8 cellular contexts compared by ENCODE assay signal in the genomic region with DNA sequence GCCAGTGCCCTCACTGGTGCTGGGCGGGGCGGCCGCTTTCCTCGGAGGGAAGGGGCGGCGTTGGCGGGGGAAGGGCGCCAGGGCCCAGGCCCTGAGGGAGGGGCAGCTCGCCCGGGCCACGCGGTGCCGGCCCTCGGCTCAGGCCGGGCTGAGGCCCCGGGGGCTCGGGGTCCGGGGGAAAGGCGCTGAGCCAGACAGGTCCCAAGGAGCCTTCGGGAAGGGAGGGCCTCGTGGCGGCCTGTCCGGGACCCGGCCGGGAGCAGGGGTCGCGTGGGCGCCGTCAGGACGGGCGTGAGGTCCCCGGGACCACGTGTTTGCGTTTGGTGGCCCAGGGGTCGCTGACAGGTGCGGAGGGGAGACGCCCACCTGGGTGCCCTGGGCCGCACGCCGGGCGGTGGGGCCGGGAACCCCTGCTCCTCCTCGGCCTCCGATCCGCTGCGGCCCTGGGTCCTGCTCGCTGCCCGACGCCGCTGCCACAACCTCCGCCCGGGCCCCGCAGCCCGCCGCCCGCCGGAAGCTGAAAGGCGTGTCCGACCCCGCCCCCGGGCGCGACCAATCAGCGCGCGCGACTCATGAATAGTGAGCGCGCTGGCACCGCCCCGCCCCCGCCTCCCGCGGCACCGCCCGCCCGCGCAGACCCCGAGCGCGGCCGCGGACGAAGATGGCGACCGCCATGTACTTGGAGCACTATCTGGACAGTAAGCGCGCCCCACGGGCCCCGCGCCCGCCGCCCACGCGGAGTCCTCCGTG. TPM values are rescaled to one million over a fixed set of nuclear protein-coding genes. Genes with fewer than 3 reads are reported as not detected.
DNase-seq lines count a peak whose midpoint lies in the region; ATAC-seq and TF ChIP-seq lines count a peak whose summit lies in the region.

A gene (plus strand): TSS at position 635 of the 750 bp plus-strand sequence. CDS start 27 bp downstream, at position 662.

- H3K27ac ChIP-seq in AG04450 (ENCODE audit: low read depth, low read length) (peak within 1 kb of the TSS; percentile 39), mammary epithelial cell (ENCODE audit: insufficient read depth, low read depth, low read length) (peak within 1 kb of the TSS; percentile 80)

- H3K4me1 ChIP-seq in mammary epithelial cell (ENCODE audit: insufficient read depth, low read length): peaks cover 13% of the 10 kb centered on the region

- H3K79me2 ChIP-seq in mammary epithelial cell (ENCODE audit: insufficient read depth, low read length): peaks cover 24% of the 10 kb centered on the region

- POLR2A ChIA-PET in AG04450 (lab: Yijun Ruan, JAX) (interaction anchor here (1.0 to 3.5 kb wide), 5 partner anchors 9 to 34 kb away, joined by 5 to 41 read pairs (median 17); a partner anchor contains a TSS), WTC11 (lab: Charles Lee) (interaction anchor here (1.0 to 3.0 kb wide), 3 partner anchors 14 to 386 kb away, joined by 3 to 28 read pairs (median 4); a partner anchor contains a TSS)

- CTCF ChIA-PET in AG04450 (lab: Charles Lee): interaction anchor here (0.6 to 1.9 kb wide), 3 partner anchors 13 to 193 kb away, joined by 3 to 9 read pairs (median 4); a partner anchor contains a TSS
- CTCF ChIA-PET in WTC11 (lab: Charles Lee): interaction anchor here (0.6 to 4.1 kb wide), 18 partner anchors 9 to 1676 kb away, joined by 3 to 30 read pairs (median 5); a partner anchor contains a TSS
- CTCF ChIA-PET in mammary epithelial cell (lab: Charles Lee; ENCODE audit: low non-redundant PET): interaction anchor here (1.0 kb wide), 1 partner anchor 9 kb away, joined by 3 read pairs; no protein-coding TSS in a partner anchor

- H3K4me1 Mint-ChIP-seq in WTC11: peaks cover 12% of the 10 kb centered on the region
- H3K4me1 Mint-ChIP-seq in immature natural killer cell: peaks cover 7 to 10% of the 10 kb centered on the region in 2 donors

- H3K4me2 ChIP-seq in mammary epithelial cell (ENCODE audit: insufficient read depth, low read depth, low read length): peak within 1 kb of the TSS; percentile 99

- peaks cover 7% of the 10 kb centered on the region for H3K9me3 ChIP-seq in AG04450 (ENCODE audit: control insufficient read depth, insufficient read depth, low read length)
- H3K9me3 ChIP-seq in mammary epithelial cell (replicated peaks; ENCODE audit: insufficient read depth, low read length): peaks cover 3% of the 10 kb centered on the region

- ATAC-seq in GM18909 (IDR thresholded peaks at IDR 0.05; ENCODE audit: poor library complexity, unreplicated experiment) (peak; percentile 63), HG03139 (IDR thresholded peaks at IDR 0.05; ENCODE audit: unreplicated experiment) (peak; percentile 47), WTC11 (peak; percentile 72)

- H3K4me3 ChIP-seq in AG04450 (ENCODE audit: low read depth, low read length) (peak within 1 kb of the TSS; percentile 80), mammary epithelial cell (replicated peaks in 1 of 3; ENCODE audit: insufficient read depth in 1 of 3, low read depth in 2 of 3, low read length in 3 of 3) (peak within 1 kb of the TSS; percentile 89 to 93 (median 90))

- peak within 1 kb of the TSS; percentile 67 for H3K9ac ChIP-seq in mammary epithelial cell (ENCODE audit: insufficient read depth, low read length)

- H2AFZ ChIP-seq in mammary epithelial cell (ENCODE audit: low read depth, low read length): peak within 1 kb of the TSS; percentile 88

- WGBS in mammary epithelial cell (ENCODE audit: low coverage, missing lambda C conversion rate): 0% methylated on average over 5 of the region's 96 CpGs

- in situ Hi-C loops in mammary epithelial cell (cut with MboI; ENCODE audit: low sequenced_read_pairs in 2 of 2): no loop called here

- peaks cover 8% of the 10 kb centered on the region for H3K36me3 ChIP-seq in mammary epithelial cell (ENCODE audit: insufficient read depth, low read length)

- H3K9me3 Mint-ChIP-seq in WTC11: 0 out of 2 replicates have a peak, but pooled peaks cover 7% of the 10 kb centered on the region
- H3K9me3 Mint-ChIP-seq in immature natural killer cell: no peaks in the 10 kb centered on the region

- dilution Hi-C loops in mammary epithelial cell (cut with HindIII; ENCODE audit: low sequenced_read_pairs): no loop called here

- no peaks in the 10 kb centered on the region for H3K27me3 ChIP-seq in AG04450 (ENCODE audit: control insufficient read depth, insufficient read depth, low read length)
- no peaks in the 10 kb centered on the region for H3K27me3 ChIP-seq in mammary epithelial cell (ENCODE audit: insufficient read depth, low read length)

- DNase-seq in AG04450 (ENCODE audit: low read depth, low spot score): peak; percentile 71
- peak; percentile 95 for DNase-seq in NCI-H2227 treated with DMSO at 0.1 percent for 48 hours (lab: John Stamatoyannopoulos, UW)
- peak; percentile 96 for DNase-seq in WTC11 (ENCODE audit: low spot score)
- peak; percentile 90 for DNase-seq in mammary epithelial cell
- peak; percentile 94 to 95 (median 95) for DNase-seq in immature natural killer cell
- DNase-seq in smooth muscle cell of the brain vasculature (ENCODE audit: low read depth, low spot score): peak; percentile 86

- TSS peak; percentile 76 for BruUV-seq in mammary epithelial cell (replicated peaks; lab: Mats Ljungman, UMichigan)

- H3K36me3 Mint-ChIP-seq in WTC11 (peaks cover 17% of the 10 kb centered on the region), immature natural killer cell (peaks cover 4 to 9% (median 9%) of the 10 kb centered on the region in 3 donors)

- no peaks in the 10 kb centered on the region for H4K20me1 ChIP-seq in mammary epithelial cell (ENCODE audit: insufficient read depth, low read length)

- no peak for TF ChIP-seq CTCF in AG04450 (IDR thresholded peaks at IDR 0.05; ENCODE audit: low read depth, low read length)
- no peak for TF ChIP-seq CTCF in WTC11 (IDR thresholded peaks at IDR 0.05)
- TF ChIP-seq CTCF in mammary epithelial cell (conservative IDR thresholded peaks at IDR 0.05 in 1 of 2, IDR thresholded peaks at IDR 0.05 in 1 of 2; ENCODE audit: extremely low read depth in 1 of 2, insufficient read depth in 1 of 2, low read depth in 1 of 2, low read length in 2 of 2): no peak

- peak within 1 kb of the TSS; percentile 83 for H3K4me3 Mint-ChIP-seq in WTC11
- peak within 1 kb of the TSS; percentile 83 to 91 (median 87) for H3K4me3 Mint-ChIP-seq in immature natural killer cell

- intact Hi-C loops in mammary epithelial cell (cut with micrococcal nuclease): loop anchor here (1.0 to 10.0 kb wide), 2 partner anchors 34 to 183 kb away; no protein-coding TSS in a partner anchor

- H3K27me3 Mint-ChIP-seq in WTC11 (ENCODE audit: low read depth) (no peaks in the 10 kb centered on the region), immature natural killer cell (ENCODE audit: low read depth in 3 of 3) (peaks cover 2 to 7% (median 3%) of the 10 kb centered on the region in 3 donors)

- H3K27ac Mint-ChIP-seq in WTC11 (peak within 1 kb of the TSS; percentile 95), immature natural killer cell (peak within 1 kb of the TSS; percentile 27 to 89 (median 78))

TF ChIP-seq in WTC11, 78 proteins besides CTCF, POLR2A, EP300 and RAD21 (continues in another document):
- TF ChIP-seq, protein P1, sequence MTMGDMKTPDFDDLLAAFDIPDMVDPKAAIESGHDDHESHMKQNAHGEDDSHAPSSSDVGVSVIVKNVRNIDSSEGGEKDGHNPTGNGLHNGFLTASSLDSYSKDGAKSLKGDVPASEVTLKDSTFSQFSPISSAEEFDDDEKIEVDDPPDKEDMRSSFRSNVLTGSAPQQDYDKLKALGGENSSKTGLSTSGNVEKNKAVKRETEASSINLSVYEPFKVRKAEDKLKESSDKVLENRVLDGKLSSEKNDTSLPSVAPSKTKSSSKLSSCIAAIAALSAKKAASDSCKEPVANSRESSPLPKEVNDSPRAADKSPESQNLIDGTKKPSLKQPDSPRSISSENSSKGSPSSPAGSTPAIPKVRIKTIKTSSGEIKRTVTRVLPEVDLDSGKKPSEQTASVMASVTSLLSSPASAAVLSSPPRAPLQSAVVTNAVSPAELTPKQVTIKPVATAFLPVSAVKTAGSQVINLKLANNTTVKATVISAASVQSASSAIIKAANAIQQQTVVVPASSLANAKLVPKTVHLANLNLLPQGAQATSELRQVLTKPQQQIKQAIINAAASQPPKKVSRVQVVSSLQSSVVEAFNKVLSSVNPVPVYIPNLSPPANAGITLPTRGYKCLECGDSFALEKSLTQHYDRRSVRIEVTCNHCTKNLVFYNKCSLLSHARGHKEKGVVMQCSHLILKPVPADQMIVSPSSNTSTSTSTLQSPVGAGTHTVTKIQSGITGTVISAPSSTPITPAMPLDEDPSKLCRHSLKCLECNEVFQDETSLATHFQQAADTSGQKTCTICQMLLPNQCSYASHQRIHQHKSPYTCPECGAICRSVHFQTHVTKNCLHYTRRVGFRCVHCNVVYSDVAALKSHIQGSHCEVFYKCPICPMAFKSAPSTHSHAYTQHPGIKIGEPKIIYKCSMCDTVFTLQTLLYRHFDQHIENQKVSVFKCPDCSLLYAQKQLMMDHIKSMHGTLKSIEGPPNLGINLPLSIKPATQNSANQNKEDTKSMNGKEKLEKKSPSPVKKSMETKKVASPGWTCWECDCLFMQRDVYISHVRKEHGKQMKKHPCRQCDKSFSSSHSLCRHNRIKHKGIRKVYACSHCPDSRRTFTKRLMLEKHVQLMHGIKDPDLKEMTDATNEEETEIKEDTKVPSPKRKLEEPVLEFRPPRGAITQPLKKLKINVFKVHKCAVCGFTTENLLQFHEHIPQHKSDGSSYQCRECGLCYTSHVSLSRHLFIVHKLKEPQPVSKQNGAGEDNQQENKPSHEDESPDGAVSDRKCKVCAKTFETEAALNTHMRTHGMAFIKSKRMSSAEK (CRISPR knock-in tag; IDR thresholded peaks at IDR 0.05; ENCODE audit: borderline replicate concordance): peak; percentile 51; the same call in 1 of the 2 replicates
- TF ChIP-seq NR3C1 (CRISPR knock-in tag; conservative IDR thresholded peaks at IDR 0.05; ENCODE audit: low read depth) (no peak), SP1 (CRISPR knock-in tag; conservative IDR thresholded peaks at IDR 0.05) (peak; percentile 80)

RNA-seq across cellular contexts. Expression of the gene that starts here (rescaled TPM):
- 22.4 and 23.9 TPM in 2 replicates for polyA plus RNA-seq in AG04450 (2011; rRNA removed)
- 14.6 and 20.7 TPM in 2 replicates for polyA minus RNA-seq in AG04450 (2011; rRNA and poly(A)+ RNA removed)
- 43.1 to 47.4 TPM (median 45.3 TPM) in 3 replicates for total RNA-seq in WTC11 (2021)
- total RNA-seq in mammary epithelial cell: 10 to 100 TPM in 1 of 2 donors, 1 to 10 TPM in 1; 9.8 to 27.0 TPM
- polyA plus RNA-seq in mammary epithelial cell: 18.4 TPM
- polyA minus RNA-seq in mammary epithelial cell: 88.9 TPM
- 1 to 10 TPM; 6.9 to 7.9 (median 7.7) TPM for polyA plus RNA-seq in immature natural killer cell

Comparison
In these comparisons a context has a peak if more than half of its experiments do, and no peak if none do; other contexts are left out.
1. Peak in every context shown above with its lines: DNase-seq, ATAC-seq, H3K4me3 ChIP-seq and H3K27ac ChIP-seq.